17 cellular contexts compared by ENCODE assay signal in the genomic region with DNA sequence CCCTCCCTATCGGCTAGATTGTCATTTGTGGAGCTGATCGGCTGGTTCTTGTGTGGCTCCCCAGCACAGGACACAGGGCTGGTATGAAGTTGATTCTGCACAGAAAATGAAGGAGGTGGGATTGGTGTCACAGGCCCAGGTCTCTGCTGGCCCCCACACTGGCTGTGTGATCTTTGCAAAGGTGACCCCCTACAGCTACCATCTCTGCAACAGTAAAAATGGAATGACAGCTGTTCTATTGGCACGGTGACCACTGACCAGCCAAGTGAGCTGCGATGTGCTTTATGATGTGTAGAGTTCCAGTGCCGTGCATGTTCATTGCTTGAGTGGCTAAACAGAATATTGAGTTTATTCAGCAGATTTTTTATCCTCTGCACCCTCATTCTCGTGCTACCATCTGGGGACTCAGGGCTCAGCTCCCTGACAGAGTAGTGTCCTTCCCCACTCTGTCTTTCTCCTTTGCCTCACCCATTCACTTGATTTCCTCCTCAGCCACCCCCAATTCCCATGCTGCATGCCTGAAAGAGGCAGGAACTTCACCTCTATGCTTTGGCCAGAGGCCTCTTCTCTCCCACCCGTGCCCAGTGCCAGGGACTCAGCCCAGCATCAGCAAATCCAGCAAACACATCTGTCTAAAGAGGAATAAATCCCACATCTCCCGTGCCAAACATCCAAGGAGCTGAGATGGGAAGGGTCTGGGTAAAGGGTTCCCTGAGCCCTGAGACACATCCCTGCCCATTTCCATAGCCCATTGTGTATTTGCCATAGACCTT. TPM values are rescaled to one million over a fixed set of nuclear protein-coding genes. Genes with fewer than 3 reads are reported as not detected.
DNase-seq lines count a peak whose midpoint lies in the region; ATAC-seq and TF ChIP-seq lines count a peak whose summit lies in the region.
"Had no signal": no experiment of that assay in that cellular context is flagged by ENCODE, and none has a peak within 500 bp of the region (broad histone marks: within the 10 kb centered on the region; RNA-seq: fewer than 3 reads in every experiment).

No MANE protein-coding gene starts in this region.

- H4K91ac ChIP-seq in IMR-90 (ENCODE audit: insufficient read depth, low read depth, low read length): no peak overlapping the region

- no peak overlapping the region for H3K14ac ChIP-seq in IMR-90 (replicated peaks; ENCODE audit: low read depth, low read length)

- POLR2A ChIA-PET in IMR-90 (lab: Charles Lee; ENCODE audit: unreplicated experiment): no interaction called here

- H3K4ac ChIP-seq in IMR-90 (ENCODE audit: low read depth, low read length): no peak overlapping the region

- no TSS peak for BruUV-seq in IMR-90 (replicated peaks; lab: Mats Ljungman, UMichigan)

- H3K36me3 ChIP-seq in IMR-90 (ENCODE audit: control insufficient read depth, insufficient read depth, low read length) (peaks cover 18% of the 10 kb centered on the region; the same call in 1 of the 2 replicates), tibial artery (no peaks in the 10 kb centered on the region)
- H3K36me3 ChIP-seq: SJCRH30 had no signal

- H3K9me3 Mint-ChIP-seq in chondrocyte (ENCODE audit: low read depth): no peaks in the 10 kb centered on the region
- H3K9me3 Mint-ChIP-seq: IgD-negative memory B cell had no signal

- H4K20me1 ChIP-seq in IMR-90 (ENCODE audit: insufficient read depth, low read length): peaks cover 52% of the 10 kb centered on the region

- CTCF ChIA-PET in IMR-90 (lab: Yijun Ruan, JAX): no interaction called here

- no peak overlapping the region for H4K5ac ChIP-seq in IMR-90 (ENCODE audit: low read depth, low read length)

- no peak overlapping the region for H2BK20ac ChIP-seq in IMR-90 (ENCODE audit: low read depth, low read length)

- dilution Hi-C loops in IMR-90 (cut with HindIII; ENCODE audit: low sequenced_read_pairs, unreplicated experiment): no loop called here

- H3K79me1 ChIP-seq in IMR-90 (ENCODE audit: low read depth in 1 of 2, low read length in 2 of 2): peaks cover 18 to 54% of the 10 kb centered on the region in 2 experiments

- H2BK15ac ChIP-seq in IMR-90 (ENCODE audit: low read depth, low read length): no peak overlapping the region

- in situ Hi-C loops in IMR-90 (cut with MboI; ENCODE audit: low sequenced_read_pairs): no loop called here

- H3K9ac ChIP-seq in IMR-90 (ENCODE audit: low read depth, low read length): no peak overlapping the region

- no peaks in the 10 kb centered on the region for H3K27me3 ChIP-seq in IMR-90 (ENCODE audit: control insufficient read depth, insufficient read depth, low read length)
- H3K27me3 ChIP-seq in tibial artery: no peaks in the 10 kb centered on the region
- H3K27me3 ChIP-seq: BE2C, SJCRH30 had no signal

- H3K4me3 Mint-ChIP-seq in chondrocyte (ENCODE audit: unreplicated experiment): no peak overlapping the region
- H3K4me3 Mint-ChIP-seq: IgD-negative memory B cell had no signal

- ATAC-seq in IMR-90 (ENCODE audit: low read depth): no peak; the same call in 1 of the 2 replicates
- ATAC-seq in left lobe of liver: no peak
- ATAC-seq in GM21423 (IDR thresholded peaks at IDR 0.05; ENCODE audit: unreplicated experiment): no peak
- ATAC-seq in HG02884 (IDR thresholded peaks at IDR 0.05; ENCODE audit: unreplicated experiment): no peak
- no peak for ATAC-seq in GM21515 (IDR thresholded peaks at IDR 0.05; ENCODE audit: unreplicated experiment)

- peaks cover 21% of the 10 kb centered on the region for H3K9me1 ChIP-seq in IMR-90 (ENCODE audit: insufficient read depth, low read length)

- H2BK120ac ChIP-seq in IMR-90 (ENCODE audit: low read depth, low read length): no peak overlapping the region

- H2AK5ac ChIP-seq in IMR-90 (ENCODE audit: low read depth, low read length): no peak overlapping the region

- H3K27ac Mint-ChIP-seq in chondrocyte (ENCODE audit: unreplicated experiment): no peak overlapping the region

- no peak for TF ChIP-seq POLR2A in IMR-90 (IDR thresholded peaks at IDR 0.05; ENCODE audit: low read depth, low read length)

- H3K27me3 Mint-ChIP-seq in chondrocyte (ENCODE audit: low read depth): no peaks in the 10 kb centered on the region

- H3K4me2 ChIP-seq in IMR-90 (ENCODE audit: low read depth, low read length): no peak overlapping the region

- H3K27ac ChIP-seq in IMR-90 (ENCODE audit: insufficient read depth, low read length): no peak overlapping the region
- H3K27ac ChIP-seq in tibial artery: no peak overlapping the region
- H3K27ac ChIP-seq: SJCRH30 had no signal

- WGBS in IMR-90 (ENCODE audit: extremely low coverage in 2 of 2, insufficient read length in 1 of 2), 2 experiments: 0% methylated on average over 1 of the region's 8 CpGs; no CpG with 5 or more reads in 1 of the 2 experiments

- H3K4me3 ChIP-seq in IMR-90 (ENCODE audit: insufficient read depth, low read depth, low read length) (no peak overlapping the region), tibial artery (no peak overlapping the region)
- H3K4me3 ChIP-seq: SJCRH30 had no signal

- no peak overlapping the region for H3K56ac ChIP-seq in IMR-90 (ENCODE audit: extremely low read depth, insufficient read depth, low read length)

- no peak overlapping the region for H3K18ac ChIP-seq in IMR-90 (ENCODE audit: low read depth, low read length)

- H3K36me3 Mint-ChIP-seq in chondrocyte (ENCODE audit: low read depth): peaks cover 5% of the 10 kb centered on the region

- no peak overlapping the region for H2BK5ac ChIP-seq in IMR-90 (ENCODE audit: low read depth, low read length, poor library complexity, severe bottlenecking)

- H3K4me1 Mint-ChIP-seq in chondrocyte (ENCODE audit: low read depth): peaks cover 31% of the 10 kb centered on the region

- H2AFZ ChIP-seq in IMR-90 (replicated peaks; ENCODE audit: low read length, poor library complexity): no peak overlapping the region

- DNase-seq in IMR-90 (no peak), chondrocyte (ENCODE audit: low spot score) (peak; percentile 33), left lobe of liver (ENCODE audit: low spot score) (peak; percentile 18), tibial artery (peak; percentile 1 to 41)
- DNase-seq: BE2C; EL; NCI-H1105 treated with DMSO at 0.1 percent for 48 hours; NCI-H2029 treated with DMSO at 0.1 percent for 48 hours; NCI-H226; NCI-H510A treated with DMSO at 0.1 percent for 48 hours; NCI-H774; NK-92 treated with Interleukin-12 subunit alpha and Interleukin-12 subunit beta, amount 100 ng/mL, for 24 hours; SJCRH30 had no signal

- no peak overlapping the region for H3K23ac ChIP-seq in IMR-90 (ENCODE audit: low read depth, low read length)

- intact Hi-C loops in IMR-90 (cut with micrococcal nuclease): no loop called here
- intact Hi-C loops in tibial artery (cut with DNase I; ENCODE audit: low total_unique reads): no loop called here

- no peak overlapping the region for H4K8ac ChIP-seq in IMR-90 (ENCODE audit: low read depth in 2 of 2, low read length in 2 of 2)

- no peaks in the 10 kb centered on the region for H3K9me3 ChIP-seq in IMR-90 (ENCODE audit: control insufficient read depth, insufficient read depth, low read length)
- H3K9me3 ChIP-seq in tibial artery: no peaks in the 10 kb centered on the region
- H3K9me3 ChIP-seq: BE2C, SJCRH30 had no signal

- H3K4me1 ChIP-seq in IMR-90 (ENCODE audit: control insufficient read depth, insufficient read depth, low read length): no peaks in the 10 kb centered on the region
- peaks cover 0 to under 1% (median 0%) of the 10 kb centered on the region in 4 donors for H3K4me1 ChIP-seq in tibial artery
- H3K4me1 ChIP-seq: SJCRH30 had no signal

- TF ChIP-seq CTCF in IMR-90 (conservative IDR thresholded peaks at IDR 0.05; ENCODE audit: low read depth, low read length): no peak
- no peak for TF ChIP-seq CTCF in chondrocyte (IDR thresholded peaks at IDR 0.05)
- TF ChIP-seq CTCF in tibial artery (IDR thresholded peaks at IDR 0.05): no peak

- peak overlapping the region; percentile 5 for H2AK9ac ChIP-seq in IMR-90 (replicated peaks; ENCODE audit: low read depth, low read length, poor library complexity)

- no peak for TF ChIP-seq RAD21 in IMR-90 (IDR thresholded peaks at IDR 0.05; ENCODE audit: low read length)

TF ChIP-seq in IMR-90, 13 proteins besides CTCF, POLR2A, EP300 and RAD21:
- TF ChIP-seq, protein P1, sequence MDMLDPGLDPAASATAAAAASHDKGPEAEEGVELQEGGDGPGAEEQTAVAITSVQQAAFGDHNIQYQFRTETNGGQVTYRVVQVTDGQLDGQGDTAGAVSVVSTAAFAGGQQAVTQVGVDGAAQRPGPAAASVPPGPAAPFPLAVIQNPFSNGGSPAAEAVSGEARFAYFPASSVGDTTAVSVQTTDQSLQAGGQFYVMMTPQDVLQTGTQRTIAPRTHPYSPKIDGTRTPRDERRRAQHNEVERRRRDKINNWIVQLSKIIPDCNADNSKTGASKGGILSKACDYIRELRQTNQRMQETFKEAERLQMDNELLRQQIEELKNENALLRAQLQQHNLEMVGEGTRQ (IDR thresholded peaks at IDR 0.05; ENCODE audit: low read depth, low read length): no peak
- TF ChIP-seq NFE2L2 (IDR thresholded peaks at IDR 0.05; ENCODE audit: low read depth, low read length) (no peak), BHLHE40 (IDR thresholded peaks at IDR 0.05; ENCODE audit: low read depth, low read length) (no peak), FOS (IDR thresholded peaks at IDR 0.05; ENCODE audit: low read depth, low read length) (no peak), SMC3 (IDR thresholded peaks at IDR 0.05; ENCODE audit: low read depth, low read length) (no peak), RFX5 (IDR thresholded peaks at IDR 0.05; ENCODE audit: low read depth, low read length) (no peak), MXI1 (IDR thresholded peaks at IDR 0.05; ENCODE audit: borderline replicate concordance, low read depth, low read length) (no peak), RCOR1 (IDR thresholded peaks at IDR 0.05; ENCODE audit: insufficient replicate concordance, low read length) (no peak)
TF ChIP-seq in IMR-90: peak in this region for 0.

RNA-seq across cellular contexts. Expression of a gene that starts 21.2 kb away (rescaled TPM):
- total RNA-seq in IMR-90 (2012; rRNA removed) (6.3 and 6.9 TPM in 2 replicates), chondrocyte (33.0 to 99.3 TPM (median 33.2 TPM) in 3 replicates), left lobe of liver (4.7 TPM)
- 10.8 and 13.5 TPM in 2 replicates for polyA plus RNA-seq in IMR-90 (2012; rRNA removed)
- 7.1 and 15.4 TPM in 2 replicates for polyA plus RNA-seq in IMR-90 (2012; cell fraction: cytosol; rRNA removed)
- polyA plus RNA-seq in IMR-90 (2012; cell fraction: nucleus; rRNA removed; ENCODE audit: low replicate concordance): 10.9 and 23.2 TPM in 2 replicates
- total RNA-seq: SJCRH30 had no signal
